25 cellular contexts compared by ENCODE assay signal in the genomic region with DNA sequence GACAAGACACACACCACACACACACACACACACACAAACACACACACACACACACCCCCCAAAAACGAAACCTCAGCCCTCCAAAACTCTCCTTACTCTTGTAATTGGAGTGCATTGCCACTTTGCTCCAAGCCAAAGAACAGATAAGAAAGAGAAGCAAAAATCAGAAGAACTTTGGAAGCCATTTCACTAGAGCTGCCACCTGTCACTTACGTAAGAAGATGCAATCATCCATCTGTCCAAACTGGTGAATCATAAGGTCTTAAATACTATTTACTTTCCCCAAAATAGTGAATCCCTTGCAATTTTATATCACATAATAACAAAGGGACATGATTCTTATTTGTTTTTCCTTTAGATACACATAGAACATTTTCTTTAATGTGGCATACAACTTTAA.
DNase-seq lines count a peak whose midpoint lies in the region; ATAC-seq and TF ChIP-seq lines count a peak whose summit lies in the region.
"Had no signal": no experiment of that assay in that cellular context is flagged by ENCODE, and none has a peak within 500 bp of the region (broad histone marks: within the 10 kb centered on the region; RNA-seq: fewer than 3 reads in every experiment).

No MANE protein-coding gene starts in this region.

- no peaks in the 10 kb centered on the region for H3K36me3 Mint-ChIP-seq in activated CD4-positive, alpha-beta T cell treated with anti-CD3 and anti-CD28 coated beads, Interleukin-2, amount 10 ng/mL, durations not matched to agents 24 days and 14 days (ENCODE audit: low read depth)
- H3K36me3 Mint-ChIP-seq: immature natural killer cell, naive B cell had no signal

- no peak overlapping the region for H3K4me3 ChIP-seq in AG10803 (ENCODE audit: low read length)
- H3K4me3 ChIP-seq: thoracic aorta, uterus had no signal

- intact Hi-C loops in activated CD4-positive, alpha-beta T cell treated with anti-CD3 and anti-CD28 coated beads, Interleukin-2, amount 10 ng/mL, durations not matched to agents 24 days and 14 days (cut with micrococcal nuclease): no loop called here

- no peak for ATAC-seq in GM21825 (IDR thresholded peaks at IDR 0.05; ENCODE audit: unreplicated experiment)
- ATAC-seq: activated CD4-positive, alpha-beta T cell treated with anti-CD3 and anti-CD28 coated beads for 36 hours; left colon had no signal

- H3K4me1 Mint-ChIP-seq in activated CD4-positive, alpha-beta T cell treated with anti-CD3 and anti-CD28 coated beads, Interleukin-2, amount 10 ng/mL, durations not matched to agents 24 days and 14 days: peaks cover 10% of the 10 kb centered on the region

- H3K27me3 Mint-ChIP-seq in activated CD4-positive, alpha-beta T cell treated with anti-CD3 and anti-CD28 coated beads, Interleukin-2, amount 10 ng/mL, durations not matched to agents 24 days and 14 days: no peaks in the 10 kb centered on the region
- H3K27me3 Mint-ChIP-seq: activated CD4-positive, alpha-beta T cell treated with anti-CD3 and anti-CD28 coated beads for 36 hours; naive B cell; progenitor cell of endocrine pancreas had no signal

- no peak overlapping the region for H3K4me3 Mint-ChIP-seq in activated CD4-positive, alpha-beta T cell treated with anti-CD3 and anti-CD28 coated beads, Interleukin-2, amount 10 ng/mL, durations not matched to agents 24 days and 14 days
- H3K4me3 Mint-ChIP-seq: activated CD4-positive, alpha-beta T cell treated with anti-CD3 and anti-CD28 coated beads for 36 hours; immature natural killer cell; naive B cell; T-helper 2 cell treated with Interferon-gamma antibody and Interleukin-4, amounts not matched to agents 5 μg/mL and 100 μg/mL, for 36 hours had no signal

- H3K27ac Mint-ChIP-seq in activated CD4-positive, alpha-beta T cell treated with anti-CD3 and anti-CD28 coated beads, Interleukin-2, amount 10 ng/mL, durations not matched to agents 24 days and 14 days: no peak overlapping the region
- H3K27ac Mint-ChIP-seq: activated CD4-positive, alpha-beta T cell treated with anti-CD3 and anti-CD28 coated beads for 36 hours; progenitor cell of endocrine pancreas; T-helper 2 cell treated with Interferon-gamma antibody and Interleukin-4, amounts not matched to agents 5 μg/mL and 100 μg/mL, for 36 hours had no signal

- H3K9me3 Mint-ChIP-seq in activated CD4-positive, alpha-beta T cell treated with anti-CD3 and anti-CD28 coated beads, Interleukin-2, amount 10 ng/mL, durations not matched to agents 24 days and 14 days: no peaks in the 10 kb centered on the region
- H3K9me3 Mint-ChIP-seq: immature natural killer cell; naive B cell; T-helper 2 cell treated with Interferon-gamma antibody and Interleukin-4, amounts not matched to agents 5 μg/mL and 100 μg/mL, for 36 hours had no signal

- no peak for TF ChIP-seq CTCF in AG10803 (conservative IDR thresholded peaks at IDR 0.05; ENCODE audit: low read length)

- DNase-seq in AG10803 (ENCODE audit: low read depth) (peak; percentile 10), DMS 273 (lab: John Stamatoyannopoulos, UW; ENCODE audit: unreplicated experiment) (peak; percentile 91), NCI-H446 (lab: John Stamatoyannopoulos, UW) (peak; percentile 39 to 73), cerebellum (ENCODE audit: low spot score) (peak; percentile 43), HuH-7 (ENCODE audit: low spot score) (no peak)
- no peak for DNase-seq in activated CD4-positive, alpha-beta T cell treated with anti-CD3 and anti-CD28 coated beads, Interleukin-2, amount 10 ng/mL, durations not matched to agents 24 days and 14 days
- DNase-seq: activated CD4-positive, alpha-beta T cell treated with anti-CD3 and anti-CD28 coated beads for 36 hours; activated naive CD4-positive, alpha-beta T cell; activated T-cell treated with anti-CD3 and anti-CD28 coated beads, Interleukin-2, amount 50 U/mL, for 1 hour; amniotic stem cell; brain microvascular endothelial cell; hypothalamus; immature natural killer cell; left colon; mesendoderm; naive B cell; NCI-H1105 treated with DMSO at 0.1 percent for 48 hours; NCI-H2081 treated with DMSO at 0.1 percent for 48 hours; NCI-H510A; stimulated activated naive CD4-positive, alpha-beta T cell treated with Interleukin-2 at 50 U/mL for 16 hours; uterus had no signal

Comparison
In these comparisons a context has a peak if more than half of its experiments do, and no peak if none do; other contexts are left out.
1. DNase-seq: peak in AG10803 (single experiment), DMS 273 (single experiment), NCI-H446 (2 of 2) and cerebellum (single experiment); none in activated CD4-positive, alpha-beta T cell treated with anti-CD3 and anti-CD28 coated beads, Interleukin-2, amount 10 ng/mL, durations not matched to agents 24 days and 14 days (single experiment) and HuH-7 (single experiment).